In the genomic region with DNA sequence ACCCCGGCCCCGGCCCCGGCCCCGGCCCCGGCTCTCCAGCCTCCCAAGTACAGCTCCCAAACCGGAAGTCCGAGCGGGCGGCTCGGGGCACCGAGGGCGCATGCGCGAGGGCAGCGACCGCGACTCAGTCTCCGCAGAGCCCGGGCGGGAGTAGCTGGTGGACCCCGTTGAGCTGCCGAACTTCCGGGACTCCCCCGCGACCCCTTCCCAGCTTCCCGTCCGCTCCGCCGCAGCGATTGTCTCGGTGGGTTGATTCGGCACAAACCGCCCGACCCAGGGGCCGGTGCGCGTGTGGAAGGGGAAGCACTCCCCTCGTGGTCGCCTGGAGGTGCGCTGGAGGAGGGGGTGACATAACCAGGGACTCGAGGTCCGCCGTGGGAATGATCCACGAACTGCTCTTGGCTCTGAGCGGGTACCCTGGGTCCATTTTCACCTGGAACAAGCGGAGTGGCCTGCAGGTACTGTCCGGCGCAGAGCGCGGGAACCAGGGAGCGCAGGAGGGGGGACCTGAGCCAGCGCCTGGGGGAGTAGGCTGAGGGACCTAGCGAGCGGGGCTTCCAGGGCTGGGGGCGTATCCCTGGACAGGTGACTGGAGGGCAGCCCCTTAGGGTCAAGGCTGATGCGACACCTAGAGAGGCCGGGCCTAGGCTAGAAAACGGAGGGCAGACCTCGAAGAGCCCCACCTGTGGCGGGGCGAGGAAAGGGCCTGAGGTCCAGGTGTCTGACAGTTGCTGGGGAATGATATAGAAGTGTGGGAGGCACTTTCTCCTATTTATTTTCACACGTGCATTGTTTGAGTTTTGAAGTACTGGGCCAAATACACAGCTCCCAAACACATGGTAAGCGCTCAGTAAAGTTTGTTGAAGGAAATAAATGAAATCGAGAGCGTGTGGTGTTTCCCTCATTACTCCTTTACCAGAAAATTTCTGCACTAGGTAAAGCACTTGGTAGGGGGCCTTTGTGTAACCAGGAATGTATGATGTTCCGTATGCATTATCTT, we compare ENCODE assay signal across 1 cellular context.
TF ChIP-seq lines count a peak whose summit lies in the region.

A gene with protein sequence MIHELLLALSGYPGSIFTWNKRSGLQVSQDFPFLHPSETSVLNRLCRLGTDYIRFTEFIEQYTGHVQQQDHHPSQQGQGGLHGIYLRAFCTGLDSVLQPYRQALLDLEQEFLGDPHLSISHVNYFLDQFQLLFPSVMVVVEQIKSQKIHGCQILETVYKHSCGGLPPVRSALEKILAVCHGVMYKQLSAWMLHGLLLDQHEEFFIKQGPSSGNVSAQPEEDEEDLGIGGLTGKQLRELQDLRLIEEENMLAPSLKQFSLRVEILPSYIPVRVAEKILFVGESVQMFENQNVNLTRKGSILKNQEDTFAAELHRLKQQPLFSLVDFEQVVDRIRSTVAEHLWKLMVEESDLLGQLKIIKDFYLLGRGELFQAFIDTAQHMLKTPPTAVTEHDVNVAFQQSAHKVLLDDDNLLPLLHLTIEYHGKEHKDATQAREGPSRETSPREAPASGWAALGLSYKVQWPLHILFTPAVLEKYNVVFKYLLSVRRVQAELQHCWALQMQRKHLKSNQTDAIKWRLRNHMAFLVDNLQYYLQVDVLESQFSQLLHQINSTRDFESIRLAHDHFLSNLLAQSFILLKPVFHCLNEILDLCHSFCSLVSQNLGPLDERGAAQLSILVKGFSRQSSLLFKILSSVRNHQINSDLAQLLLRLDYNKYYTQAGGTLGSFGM (plus strand): TSS at position 127 of the 1,000 bp plus-strand sequence. CDS start 254 bp downstream, at position 381.
A gene (minus strand): TSS at position 69 of the 1,000 bp plus-strand sequence. CDS start 1,130 bp downstream, outside the sequence.

TF ChIP-seq in HepG2, 621 proteins besides CTCF, POLR2A, EP300 and RAD21 (continued from another document):
- TF ChIP-seq, protein P1, sequence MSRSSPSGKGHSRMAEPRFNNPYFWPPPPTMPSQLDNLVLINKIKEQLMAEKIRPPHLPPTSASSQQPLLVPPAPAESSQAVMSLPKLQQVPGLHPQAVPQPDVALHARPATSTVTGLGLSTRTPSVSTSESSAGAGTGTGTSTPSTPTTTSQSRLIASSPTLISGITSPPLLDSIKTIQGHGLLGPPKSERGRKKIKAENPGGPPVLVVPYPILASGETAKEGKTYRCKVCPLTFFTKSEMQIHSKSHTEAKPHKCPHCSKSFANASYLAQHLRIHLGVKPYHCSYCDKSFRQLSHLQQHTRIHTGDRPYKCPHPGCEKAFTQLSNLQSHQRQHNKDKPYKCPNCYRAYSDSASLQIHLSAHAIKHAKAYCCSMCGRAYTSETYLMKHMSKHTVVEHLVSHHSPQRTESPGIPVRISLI (CRISPR knock-in tag; IDR thresholded peaks at IDR 0.05; ENCODE audit: borderline replicate concordance) = no peak
- TF ChIP-seq, protein P2, sequence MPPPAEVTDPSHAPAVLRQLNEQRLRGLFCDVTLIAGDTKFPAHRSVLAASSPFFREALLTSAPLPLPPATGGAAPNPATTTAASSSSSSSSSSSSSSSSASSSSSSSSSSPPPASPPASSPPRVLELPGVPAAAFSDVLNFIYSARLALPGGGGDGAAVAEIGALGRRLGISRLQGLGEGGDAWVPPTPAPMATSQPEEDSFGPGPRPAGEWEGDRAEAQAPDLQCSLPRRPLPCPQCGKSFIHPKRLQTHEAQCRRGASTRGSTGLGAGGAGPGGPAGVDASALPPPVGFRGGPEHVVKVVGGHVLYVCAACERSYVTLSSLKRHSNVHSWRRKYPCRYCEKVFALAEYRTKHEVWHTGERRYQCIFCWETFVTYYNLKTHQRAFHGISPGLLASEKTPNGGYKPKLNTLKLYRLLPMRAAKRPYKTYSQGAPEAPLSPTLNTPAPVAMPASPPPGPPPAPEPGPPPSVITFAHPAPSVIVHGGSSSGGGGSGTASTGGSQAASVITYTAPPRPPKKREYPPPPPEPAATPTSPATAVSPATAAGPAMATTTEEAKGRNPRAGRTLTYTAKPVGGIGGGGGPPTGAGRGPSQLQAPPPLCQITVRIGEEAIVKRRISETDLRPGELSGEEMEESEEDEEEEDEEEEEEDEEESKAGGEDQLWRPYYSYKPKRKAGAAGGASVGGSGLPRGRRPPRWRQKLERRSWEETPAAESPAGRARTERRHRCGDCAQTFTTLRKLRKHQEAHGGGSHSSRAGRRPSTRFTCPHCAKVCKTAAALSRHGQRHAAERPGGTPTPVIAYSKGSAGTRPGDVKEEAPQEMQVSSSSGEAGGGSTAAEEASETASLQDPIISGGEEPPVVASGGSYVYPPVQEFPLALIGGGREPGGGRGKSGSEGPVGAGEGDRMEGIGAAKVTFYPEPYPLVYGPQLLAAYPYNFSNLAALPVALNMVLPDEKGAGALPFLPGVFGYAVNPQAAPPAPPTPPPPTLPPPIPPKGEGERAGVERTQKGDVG (CRISPR knock-in tag; IDR thresholded peaks at IDR 0.05; ENCODE audit: borderline replicate concordance) = no peak; the same call in 1 of the 2 replicates
- TF ChIP-seq ZNF33A (CRISPR knock-in tag; IDR thresholded peaks at IDR 0.05; ENCODE audit: borderline replicate concordance) (peak; percentile 92; the same call in 1 of the 2 replicates), ZNF547 (CRISPR knock-in tag; IDR thresholded peaks at IDR 0.05) (peak; percentile 83), ARNT2 (CRISPR knock-in tag; IDR thresholded peaks at IDR 0.05; ENCODE audit: low read depth) (peak; percentile 75), PITX1 (CRISPR knock-in tag; IDR thresholded peaks at IDR 0.05) (peak; percentile 54)
